ENCODE assay signal across 22 cellular contexts in the genomic region with DNA sequence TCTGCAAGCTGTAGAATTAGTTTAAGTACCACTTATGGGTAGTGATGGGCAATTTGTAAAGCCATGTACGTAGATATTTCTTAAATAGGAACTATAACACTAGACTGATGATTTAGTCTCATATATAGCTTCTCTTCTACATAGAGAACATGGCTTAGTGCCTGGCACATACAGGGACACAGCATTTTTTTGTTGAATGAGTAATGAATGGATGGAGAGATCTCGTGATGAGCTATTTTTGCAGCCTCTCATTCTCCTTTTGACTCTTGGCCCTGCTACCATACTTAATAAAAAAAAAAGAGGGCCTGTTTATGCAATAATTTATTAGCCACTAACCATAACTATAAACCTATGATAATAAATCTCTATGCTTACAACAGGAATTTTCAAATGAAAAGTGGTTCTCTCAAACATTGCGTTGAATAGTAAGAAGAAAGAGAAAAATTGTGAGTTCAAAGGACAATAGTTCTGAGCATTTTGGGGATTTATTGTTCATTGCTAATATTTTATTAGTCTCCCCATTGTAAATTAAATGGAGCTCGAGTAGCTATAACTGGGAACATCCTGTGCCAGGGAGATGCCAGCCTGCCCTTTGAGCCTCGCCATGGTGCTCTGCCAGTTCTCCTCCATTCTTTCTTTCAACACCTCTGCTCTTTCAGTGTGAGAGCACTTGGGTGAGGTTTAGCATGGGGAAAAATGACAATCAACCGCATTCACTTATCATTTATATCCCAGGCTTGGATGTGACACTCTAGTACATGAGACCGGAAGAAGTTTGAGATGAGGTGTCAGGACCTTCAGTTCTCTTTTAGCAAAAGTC. TPM values are rescaled to one million over a fixed set of nuclear protein-coding genes. Genes with fewer than 3 reads are reported as not detected.
DNase-seq lines count a peak whose midpoint lies in the region; ATAC-seq and TF ChIP-seq lines count a peak whose summit lies in the region.
"Had no signal": no experiment of that assay in that cellular context is flagged by ENCODE, and none has a peak within 500 bp of the region (broad histone marks: within the 10 kb centered on the region; RNA-seq: fewer than 3 reads in every experiment).

No MANE protein-coding gene starts in this region.

- H3K4me1 ChIP-seq in left ventricle myocardium inferior (peaks cover 82% of the 10 kb centered on the region), gastrocnemius medialis (peaks cover 40 to 93% of the 10 kb centered on the region in 2 donors), uterus (no peaks in the 10 kb centered on the region)
- H3K4me1 ChIP-seq: SJCRH30 had no signal

- no peak for TF ChIP-seq POLR2A in gastrocnemius medialis (IDR thresholded peaks at IDR 0.05)
- no peak for TF ChIP-seq POLR2A in uterus (IDR thresholded peaks at IDR 0.05)

- H3K9me3 ChIP-seq in left ventricle myocardium inferior (replicated peaks), result no peaks in the 10 kb centered on the region
- no peaks in the 10 kb centered on the region for H3K9me3 ChIP-seq in gastrocnemius medialis
- no peaks in the 10 kb centered on the region for H3K9me3 ChIP-seq in uterus
- H3K9me3 ChIP-seq: MG63, SJCRH30 had no signal

- in situ Hi-C loops in gastrocnemius medialis (cut with MboI; ENCODE audit: low sequenced_read_pairs in 4 of 4), result no loop called here

- DNase-seq in coronary artery (ENCODE audit: low spot score) (no peak), left ventricle myocardium inferior (peak; percentile 42), gastrocnemius medialis (peak; percentile 30 to 48), uterus (no peak), NCI-H82 (lab: John Stamatoyannopoulos, UW) (no peak), NCI-H2081 treated with DMSO at 0.1 percent for 48 hours (lab: John Stamatoyannopoulos, UW) (no peak)
- DNase-seq: CD4-positive, CD25-positive, alpha-beta regulatory T cell; DMS79; HCEC 1CT; MG63; NCI-H1417; NCI-H1694 treated with DMSO at 0.1 percent for 48 hours; NCI-H69; SJCRH30 had no signal

- H3K4me3 ChIP-seq in coronary artery (no peak overlapping the region), left ventricle myocardium inferior (no peak overlapping the region), gastrocnemius medialis (no peak overlapping the region), uterus (no peak overlapping the region)
- H3K4me3 ChIP-seq: GM23338, K562, MG63, SJCRH30 had no signal

- no peaks in the 10 kb centered on the region for H3K27me3 ChIP-seq in left ventricle myocardium inferior (ENCODE audit: low read depth)
- H3K27me3 ChIP-seq in gastrocnemius medialis, result no peaks in the 10 kb centered on the region
- H3K27me3 ChIP-seq in uterus, result no peaks in the 10 kb centered on the region
- H3K27me3 ChIP-seq: MG63, SJCRH30 had no signal

- H3K27ac ChIP-seq in coronary artery (peak overlapping the region; percentile 86 to 92), left ventricle myocardium inferior (replicated peaks) (peak overlapping the region; percentile 90), gastrocnemius medialis (peak overlapping the region; percentile 54 to 84 (median 72)), uterus (peak overlapping the region; percentile 44 to 76)
- H3K27ac ChIP-seq: HL-60, SJCRH30 had no signal

- TF ChIP-seq CTCF in coronary artery (IDR thresholded peaks at IDR 0.05) (no peak), left ventricle myocardium inferior (IDR thresholded peaks at IDR 0.05; ENCODE audit: borderline replicate concordance) (no peak), gastrocnemius medialis (IDR thresholded peaks at IDR 0.05 in 4 of 5, conservative IDR thresholded peaks at IDR 0.05 in 1 of 5) (no peak), uterus (IDR thresholded peaks at IDR 0.05) (no peak)

- intact Hi-C loops in left ventricle myocardium inferior (cut with micrococcal nuclease) (no loop called here), gastrocnemius medialis (cut with DNase I; ENCODE audit: low total_unique reads) (no loop called here), uterus (cut with DNase I; ENCODE audit: low total_unique reads) (no loop called here)

- H3K36me3 ChIP-seq in left ventricle myocardium inferior (no peaks in the 10 kb centered on the region), gastrocnemius medialis (no peaks in the 10 kb centered on the region), uterus (no peaks in the 10 kb centered on the region)
- H3K36me3 ChIP-seq: MG63, SJCRH30 had no signal

- ATAC-seq in gastrocnemius medialis (peak; percentile 49 to 51), GM19455 (IDR thresholded peaks at IDR 0.05; ENCODE audit: unreplicated experiment) (no peak), GM19324 (IDR thresholded peaks at IDR 0.05; ENCODE audit: low FRiP score, unreplicated experiment) (no peak)
- ATAC-seq: GM23338, HepG2, K562, Panc1 had no signal

RNA-seq across cellular contexts. Expression of a gene that starts 14.7 kb away (rescaled TPM):
- 312 TPM for total RNA-seq in left ventricle myocardium inferior
- 10 to 100 TPM; 26.2 to 88.8 (median 43.2) TPM for total RNA-seq in gastrocnemius medialis
- 10 to 100 TPM in 2 of 4 donors, 1 to 10 TPM in 2; 3.0 to 36.4 (median 16.3) TPM for total RNA-seq in uterus
- total RNA-seq: CD4-positive, CD25-positive, alpha-beta regulatory T cell; HepG2; NCI-H460 had no signal

Comparison
In these comparisons a context has a peak if more than half of its experiments do, and no peak if none do; other contexts are left out.
1. DNase-seq: peak in left ventricle myocardium inferior (single experiment) and gastrocnemius medialis (2 of 2); none in coronary artery (single experiment), uterus (0 of 2), NCI-H82 (single experiment) and NCI-H2081 treated with DMSO at 0.1 percent for 48 hours (single experiment).
2. ATAC-seq: peak in gastrocnemius medialis (2 of 2); none in GM19455 (single experiment) and GM19324 (single experiment).
3. Peak in every context shown above with its lines, with median percentiles within 50 percentile points of each other: H3K27ac ChIP-seq.